In genomic region chr1:156165083-156165482, GRCh38 we compare ENCODE assay signal across 24 cellular contexts. TPM values are rescaled to one million over a fixed set of nuclear protein-coding genes. Genes with fewer than 3 reads are reported as not detected.
DNase-seq lines count a peak whose midpoint lies in the region; ATAC-seq and TF ChIP-seq lines count a peak whose summit lies in the region.
"Had no signal": no experiment of that assay in that cellular context is flagged by ENCODE, and none has a peak within 500 bp of the region (broad histone marks: within the 10 kb centered on the region; RNA-seq: fewer than 3 reads in every experiment).

No MANE protein-coding gene starts in this region.

- peak overlapping the region; percentile 39 for H3K27ac Mint-ChIP-seq in stimulated activated naive CD8-positive, alpha-beta T cell treated with anti-CD3 and anti-CD28 coated beads, Interleukin-15, Interleukin-2, amounts not matched to agents 100 ng/mL and 50 ng/mL, for 24 hours
- H3K27ac Mint-ChIP-seq in endodermal cell, result no peak overlapping the region
- H3K27ac Mint-ChIP-seq: activated CD8-positive, alpha-beta T cell treated with anti-CD3 and anti-CD28 coated beads, Interleukin-2, amount 10 ng/mL, durations not matched to agents 7 days and 5 days; GM23338 had no signal

- DNase-seq in stimulated activated naive CD8-positive, alpha-beta T cell treated with anti-CD3 and anti-CD28 coated beads, Interleukin-15, Interleukin-2, amounts not matched to agents 100 U/mL and 50 U/mL, for 24 hours, result no peak
- DNase-seq in glomerular visceral epithelial cell (ENCODE audit: extremely low spot score) (peak; percentile 60), PC-9 (no peak), Kasumi-1 (lab: John Stamatoyannopoulos, UW) (no peak), endodermal cell (no peak)
- DNase-seq: activated CD8-positive, alpha-beta T cell treated with anti-CD3 and anti-CD28 coated beads, Interleukin-2, amount 10 ng/mL, durations not matched to agents 7 days and 5 days; EL; left cardiac atrium; midbrain; NCI-H1105 treated with DMSO at 0.1 percent for 48 hours; NCI-H2081 treated with DMSO at 0.1 percent for 48 hours; NCI-H510A treated with DMSO at 0.1 percent for 48 hours; nucleus accumbens; SHP77; stimulated activated naive CD4-positive, alpha-beta T cell; transverse colon; WERI-Rb-1 had no signal

- peaks cover 5% of the 10 kb centered on the region; the same call in 1 of the 2 replicates for H3K79me2 ChIP-seq in SU-DHL-6 (ENCODE audit: insufficient read depth, low read length)
- no peaks in the 10 kb centered on the region for H3K79me2 ChIP-seq in PC-9 (ENCODE audit: low read depth)

- H2AFZ ChIP-seq in SU-DHL-6 (ENCODE audit: low read depth, low read length, severe bottlenecking) (no peak overlapping the region), PC-9 (no peak overlapping the region)
- H2AFZ ChIP-seq: GM23338 had no signal

- H3K27ac ChIP-seq in SU-DHL-6 (ENCODE audit: low read depth, low read length) (peak overlapping the region; percentile 60; the same call in 1 of the 2 replicates), PC-9 (no peak overlapping the region), endodermal cell (ENCODE audit: low read depth, low read length) (no peak overlapping the region)
- H3K27ac ChIP-seq: dorsolateral prefrontal cortex, gastroesophageal sphincter, right atrium auricular region, transverse colon, WERI-Rb-1 had no signal

- H3K36me3 Mint-ChIP-seq in stimulated activated naive CD8-positive, alpha-beta T cell treated with anti-CD3 and anti-CD28 coated beads, Interleukin-15, Interleukin-2, amounts not matched to agents 100 ng/mL and 50 ng/mL, for 24 hours (ENCODE audit: low read depth), result peaks cover 65% of the 10 kb centered on the region
- H3K36me3 Mint-ChIP-seq in endodermal cell (ENCODE audit: low read depth), result peaks cover 18% of the 10 kb centered on the region

- intact Hi-C loops in PC-9 (cut with micrococcal nuclease; ENCODE audit: unreplicated experiment), result no loop called here

- H3F3A ChIP-seq in SU-DHL-6 (ENCODE audit: insufficient read depth) (peaks cover 21% of the 10 kb centered on the region), PC-9 (ENCODE audit: insufficient read depth, low read depth) (no peaks in the 10 kb centered on the region)

- H3K36me3 ChIP-seq in SU-DHL-6 (ENCODE audit: low read length) (peaks cover 42% of the 10 kb centered on the region), PC-9 (ENCODE audit: low read depth) (no peaks in the 10 kb centered on the region), endodermal cell (ENCODE audit: control insufficient read depth, insufficient read depth, low read length) (no peaks in the 10 kb centered on the region)
- H3K36me3 ChIP-seq: gastroesophageal sphincter, right atrium auricular region, transverse colon, WERI-Rb-1 had no signal

- no peaks in the 10 kb centered on the region for H3K27me3 Mint-ChIP-seq in stimulated activated naive CD8-positive, alpha-beta T cell treated with anti-CD3 and anti-CD28 coated beads, Interleukin-15, Interleukin-2, amounts not matched to agents 100 ng/mL and 50 ng/mL, for 24 hours
- no peaks in the 10 kb centered on the region for H3K27me3 Mint-ChIP-seq in endodermal cell (ENCODE audit: insufficient read depth)

- POLR2A ChIA-PET in PC-9 (lab: Charles Lee; ENCODE audit: unreplicated experiment), result interaction anchor here (0.7 kb wide), 1 partner anchor 29 kb away, joined by 4 read pairs; the partner anchor contains the start of gene SLC25A44

- no peaks in the 10 kb centered on the region for H3K27me3 ChIP-seq in SU-DHL-6 (ENCODE audit: low read length)
- H3K27me3 ChIP-seq in PC-9 (ENCODE audit: insufficient read depth, low read depth), result no peaks in the 10 kb centered on the region
- no peaks in the 10 kb centered on the region for H3K27me3 ChIP-seq in endodermal cell (ENCODE audit: control insufficient read depth, insufficient read depth, low read length, poor library complexity, severe bottlenecking)
- H3K27me3 ChIP-seq: dorsolateral prefrontal cortex, gastroesophageal sphincter, right atrium auricular region, transverse colon had no signal

- H3K9me2 ChIP-seq in SU-DHL-6 (replicated peaks; ENCODE audit: insufficient read depth, low read length), result no peaks in the 10 kb centered on the region
- no peaks in the 10 kb centered on the region for H3K9me2 ChIP-seq in PC-9 (ENCODE audit: insufficient read depth)

- no peak for ATAC-seq in stimulated activated naive CD8-positive, alpha-beta T cell treated with anti-CD3 and anti-CD28 coated beads, Interleukin-15, Interleukin-2, amounts not matched to agents 100 U/mL and 50 U/mL, for 24 hours
- ATAC-seq in HG03095 (IDR thresholded peaks at IDR 0.05; ENCODE audit: unreplicated experiment), result no peak
- ATAC-seq: activated CD8-positive, alpha-beta T cell treated with anti-CD3 and anti-CD28 coated beads, Interleukin-2, amount 10 ng/mL, durations not matched to agents 7 days and 5 days; gastroesophageal sphincter; GM23338; left cardiac atrium had no signal

- TF ChIP-seq CTCF in SU-DHL-6 (IDR thresholded peaks at IDR 0.05; ENCODE audit: insufficient read depth, low read length, poor library complexity, severe bottlenecking) (no peak), PC-9 (conservative IDR thresholded peaks at IDR 0.05) (no peak), endodermal cell (conservative IDR thresholded peaks at IDR 0.05) (no peak)

- no peaks in the 10 kb centered on the region for H3K9me3 ChIP-seq in SU-DHL-6 (ENCODE audit: insufficient read depth, low read length)
- H3K9me3 ChIP-seq in PC-9 (ENCODE audit: insufficient read depth, low read depth), result no peaks in the 10 kb centered on the region
- no peaks in the 10 kb centered on the region for H3K9me3 ChIP-seq in endodermal cell (ENCODE audit: control insufficient read depth, low read length)
- H3K9me3 ChIP-seq: gastroesophageal sphincter, right atrium auricular region, transverse colon had no signal

- H3K4me3 ChIP-seq in SU-DHL-6 (ENCODE audit: insufficient read depth, low read length, poor library complexity, severe bottlenecking) (no peak overlapping the region), PC-9 (no peak overlapping the region), endodermal cell (ENCODE audit: low read length) (no peak overlapping the region)
- H3K4me3 ChIP-seq: dorsolateral prefrontal cortex, gastroesophageal sphincter, GM23338, right atrium auricular region, transverse colon had no signal

- H4K20me1 ChIP-seq in SU-DHL-6 (ENCODE audit: low read depth, low read length) (no peaks in the 10 kb centered on the region), PC-9 (ENCODE audit: insufficient read depth) (no peaks in the 10 kb centered on the region)

- H3K4me1 ChIP-seq in PC-9 (replicated peaks; ENCODE audit: insufficient read depth) (no peaks in the 10 kb centered on the region), endodermal cell (ENCODE audit: control insufficient read depth, insufficient read depth, low read length) (no peaks in the 10 kb centered on the region)

- 99 to 100% methylated on average over 2 of the region's 2 CpGs for WGBS in endodermal cell (ENCODE audit: insufficient coverage in 1 of 2, insufficient read length in 1 of 2), 2 experiments

- no peak overlapping the region for H3K4me3 Mint-ChIP-seq in stimulated activated naive CD8-positive, alpha-beta T cell treated with anti-CD3 and anti-CD28 coated beads, Interleukin-15, Interleukin-2, amounts not matched to agents 100 ng/mL and 50 ng/mL, for 24 hours
- no peak overlapping the region for H3K4me3 Mint-ChIP-seq in endodermal cell
- H3K4me3 Mint-ChIP-seq: activated CD8-positive, alpha-beta T cell treated with anti-CD3 and anti-CD28 coated beads, Interleukin-2, amount 10 ng/mL, durations not matched to agents 7 days and 5 days; GM23338 had no signal

- no peak overlapping the region for H3K9ac ChIP-seq in SU-DHL-6 (ENCODE audit: low read length)
- H3K9ac ChIP-seq in endodermal cell (ENCODE audit: extremely low read depth, low read length, poor library complexity, severe bottlenecking), result no peak overlapping the region

- H3K4me2 ChIP-seq in SU-DHL-6 (ENCODE audit: low read depth, low read length, poor library complexity, severe bottlenecking), result no peak overlapping the region
- H3K4me2 ChIP-seq in PC-9, result no peak overlapping the region
- H3K4me2 ChIP-seq: GM23338 had no signal

- no peaks in the 10 kb centered on the region for H3K9me3 Mint-ChIP-seq in stimulated activated naive CD8-positive, alpha-beta T cell treated with anti-CD3 and anti-CD28 coated beads, Interleukin-15, Interleukin-2, amounts not matched to agents 100 ng/mL and 50 ng/mL, for 24 hours
- peaks cover 7% of the 10 kb centered on the region for H3K9me3 Mint-ChIP-seq in endodermal cell
- H3K9me3 Mint-ChIP-seq: GM23338 had no signal

- BruUV-seq in PC-9 (replicated peaks; lab: Mats Ljungman, UMichigan), result no TSS peak

- H3K4me1 Mint-ChIP-seq in stimulated activated naive CD8-positive, alpha-beta T cell treated with anti-CD3 and anti-CD28 coated beads, Interleukin-15, Interleukin-2, amounts not matched to agents 100 ng/mL and 50 ng/mL, for 24 hours (ENCODE audit: low read depth), result peaks cover 46% of the 10 kb centered on the region
- H3K4me1 Mint-ChIP-seq in endodermal cell, result peaks cover 15% of the 10 kb centered on the region

- CTCF ChIA-PET in PC-9 (lab: Charles Lee), result interaction anchor here (0.6 kb wide), 1 partner anchor 74 kb away, joined by 4 read pairs; no protein-coding TSS in a partner anchor

RNA-seq across cellular contexts. Expression of gene SEMA4A, which starts 11.7 kb away (rescaled TPM):
- 16.2 and 19.1 TPM in 2 replicates for total RNA-seq in PC-9 (2021)
- 10 to 100 TPM in 1 of 2 donors, 1 to 10 TPM in 1; 6.4 to 10.3 TPM for total RNA-seq in endodermal cell
- polyA plus RNA-seq in endodermal cell (2013, experiment 1 of 2), result 5.0 TPM
- polyA plus RNA-seq in endodermal cell (2013, experiment 2 of 2), result 3.4 TPM

RNA-seq across cellular contexts. Expression of gene SLC25A44, which starts 28.8 kb away (rescaled TPM):
- total RNA-seq in PC-9 (2021), result 12.7 and 20.2 TPM in 2 replicates
- 10 to 100 TPM; 20.9 to 22.7 TPM for total RNA-seq in endodermal cell
- polyA plus RNA-seq in endodermal cell (2013, experiment 1 of 2), result 19.9 TPM
- polyA plus RNA-seq in endodermal cell (2013, experiment 2 of 2), result 22.4 TPM

RNA-seq across cellular contexts. Expression of gene PMF1, which starts 47.7 kb away (rescaled TPM):
- 46.0 and 50.2 TPM in 2 replicates for total RNA-seq in PC-9 (2021)
- total RNA-seq in endodermal cell, result 100 to 1,000 TPM; 119 TPM
- polyA plus RNA-seq in endodermal cell (2013, experiment 1 of 2), result 95.4 TPM
- 93.2 TPM for polyA plus RNA-seq in endodermal cell (2013, experiment 2 of 2)

RNA-seq across cellular contexts. Expression of gene LMNA, which starts 50.6 kb away (rescaled TPM):
- total RNA-seq in PC-9 (2021) (569 and 580 TPM in 2 replicates), endodermal cell (10 to 100 TPM; 41.2 to 42.0 TPM)
- polyA plus RNA-seq in endodermal cell (2013, experiment 1 of 2), result 46.3 TPM
- polyA plus RNA-seq in endodermal cell (2013, experiment 2 of 2), result 45.5 TPM
